32 cellular contexts compared by ENCODE assay signal in genomic region chr1:110225212-110225611, GRCh38.
"Had no signal": no experiment of that assay in that cellular context is flagged by ENCODE, and none has a peak within 500 bp of the region (broad histone marks: within the 10 kb centered on the region; RNA-seq: fewer than 3 reads in every experiment).

No MANE protein-coding gene starts in this region.

- DNase-seq: activated B cell treated with CpG ODN at 0.5 μM for 24 hours; activated CD4-positive, alpha-beta memory T cell treated with anti-CD3 and anti-CD28 coated beads for 36 hours; activated CD4-positive, alpha-beta T cell treated with anti-CD3 and anti-CD28 coated beads for 36 hours; activated CD4-positive, alpha-beta T cell treated with anti-CD3 and anti-CD28 coated beads, Interleukin-2, amount 10 ng/mL, durations not matched to agents 24 days and 14 days; activated CD8-positive, alpha-beta memory T cell treated with anti-CD3 and anti-CD28 coated beads, Interleukin-2, amount 10 ng/mL, durations not matched to agents 7 days and 5 days; activated CD8-positive, alpha-beta memory T cell treated with anti-CD3 and anti-CD28 coated beads, Interleukin-2, amount 50 U/mL, for 4 hours; activated CD8-positive, alpha-beta T cell treated with anti-CD3 and anti-CD28 coated beads, Interleukin-2, amount 10 ng/mL, durations not matched to agents 7 days and 5 days; activated effector memory CD4-positive, alpha-beta T cell treated with anti-CD3 and anti-CD28 coated beads, Interleukin-2, amount 50 U/mL, for 16 hours; activated naive CD4-positive, alpha-beta T cell treated with anti-CD3 and anti-CD28 coated beads for 36 hours; activated naive CD8-positive, alpha-beta T cell treated with anti-CD3 and anti-CD28 coated beads for 36 hours; activated naive CD8-positive, alpha-beta T cell treated with anti-CD3 and anti-CD28 coated beads, Interleukin-2, amount 50 U/mL, for 24 hours; activated T-cell treated with anti-CD3 and anti-CD28 coated beads, Interleukin-2, amount 50 U/mL, for 1 hour; activated T-cell treated with anti-CD3 and anti-CD28 coated beads, Interleukin-2, amount 50 U/mL, for 48 hours; adrenal gland; amygdala; aorta; body of pancreas; caudate nucleus; cortex of kidney; dermis blood vessel endothelial cell; effector CD4-positive, alpha-beta T cell; effector memory CD8-positive, alpha-beta T cell; erythroblast; foreskin keratinocyte; gastrocnemius medialis; T-helper 1 cell; T-helper 17 cell; T1000; WERI-Rb-1 had no signal

- ATAC-seq: activated CD4-positive, alpha-beta T cell treated with anti-CD3 and anti-CD28 coated beads for 36 hours; activated CD4-positive, CD25-positive, alpha-beta regulatory T cell treated with anti-CD3 and anti-CD28 coated beads, Interleukin-2, amount 50 U/mL, for 24 hours; activated CD8-positive, alpha-beta memory T cell treated with anti-CD3 and anti-CD28 coated beads, Interleukin-2, amount 10 ng/mL, durations not matched to agents 7 days and 5 days; activated CD8-positive, alpha-beta T cell treated with anti-CD3 and anti-CD28 coated beads, Interleukin-2, amount 10 ng/mL, durations not matched to agents 7 days and 5 days; activated naive CD8-positive, alpha-beta T cell treated with anti-CD3 and anti-CD28 coated beads, Interleukin-2, amount 50 U/mL, for 24 hours; body of pancreas; effector memory CD8-positive, alpha-beta T cell; foreskin keratinocyte; gastrocnemius medialis; T-helper 17 cell had no signal

- FAIRE-seq: colon had no signal

- H3K4me3 ChIP-seq: adrenal gland, body of pancreas, esophagus muscularis mucosa, gastrocnemius medialis had no signal

- H3K27ac ChIP-seq: adrenal gland, body of pancreas, esophagus muscularis mucosa, foreskin keratinocyte, gastrocnemius medialis, WERI-Rb-1 had no signal

- H3K9me3 ChIP-seq: adrenal gland, body of pancreas, esophagus muscularis mucosa, gastrocnemius medialis had no signal

- H3K36me3 ChIP-seq: gastrocnemius medialis had no signal

- H3K4me1 ChIP-seq: adrenal gland, esophagus muscularis mucosa, gastrocnemius medialis had no signal

- H3K27me3 ChIP-seq: adrenal gland, body of pancreas, esophagus muscularis mucosa, foreskin keratinocyte, gastrocnemius medialis had no signal
